Comparison of ENCODE assay signal across 32 cellular contexts in genomic region chr5:137096149-137097103, GRCh38.
DNase-seq lines count a peak whose midpoint lies in the region; ATAC-seq, FAIRE-seq and TF ChIP-seq lines count a peak whose summit lies in the region.
"Had no signal": no experiment of that assay in that cellular context is flagged by ENCODE, and none has a peak within 500 bp of the region (broad histone marks: within the 10 kb centered on the region; RNA-seq: fewer than 3 reads in every experiment).

No MANE protein-coding gene starts in this region.

- no peak overlapping the region for H3K27ac Mint-ChIP-seq in GM23338
- H3K27ac Mint-ChIP-seq: activated naive CD8-positive, alpha-beta T cell; activated T-helper 2 cell treated with anti-CD3 and anti-CD28 coated beads, Interferon-gamma antibody, Interleukin-2, Interleukin-4, amounts not matched to agents 10 μg/mL and 5 μg/mL and 100 μg/mL, durations not matched to agents 14 hours and 24 hours and 36 hours; CD8-positive, alpha-beta memory T cell; effector memory CD8-positive, alpha-beta T cell; mesothelial cell of epicardium; naive thymus-derived CD8-positive, alpha-beta T cell; stimulated activated naive CD8-positive, alpha-beta T cell treated with anti-CD3 and anti-CD28 coated beads, Interleukin-15, Interleukin-2, amounts not matched to agents 100 ng/mL and 50 ng/mL, for 24 hours had no signal

- H3F3A ChIP-seq in GM23338 (replicated peaks; ENCODE audit: low read depth), result no peaks in the 10 kb centered on the region

- H3K27ac ChIP-seq in left lung (no peak overlapping the region), GM23338 (ENCODE audit: low read depth) (no peak overlapping the region)
- H3K27ac ChIP-seq: ovary, PC-9, right atrium auricular region, SJSA1, thyroid gland, WERI-Rb-1 had no signal

- DNase-seq in EH (ENCODE audit: low read depth), result peak; percentile 38
- peak; percentile 94 for DNase-seq in MG63
- peak; percentile 83 for DNase-seq in bronchial epithelial cell (ENCODE audit: low read depth)
- DNase-seq in left lung, result no peak
- DNase-seq in GM23338 (ENCODE audit: low spot score), result no peak
- DNase-seq: activated CD4-positive, alpha-beta T cell treated with anti-CD3 and anti-CD28 coated beads, Interleukin-2, amount 50 U/mL, for 1 hour; CD8-positive, alpha-beta memory T cell; DMS53; effector memory CD8-positive, alpha-beta T cell; KBM-7; naive thymus-derived CD8-positive, alpha-beta T cell; NCI-H1694 treated with DMSO at 0.1 percent for 48 hours; NCI-H446; ovary; PC-9; stimulated activated CD4-positive, alpha-beta T cell treated with anti-CD3 and anti-CD28 coated beads, Interleukin-12 subunit alpha, Interleukin-12 subunit beta, amount 100 ng/mL, for 4 hours; stimulated activated CD4-positive, alpha-beta T cell treated with anti-CD3 and anti-CD28 coated beads, Interleukin-4, amount 100 ng/mL, for 4 hours; T-helper 2 cell; thyroid gland; WERI-Rb-1 had no signal

- H3K9me3 ChIP-seq in MG63 (no peaks in the 10 kb centered on the region), left lung (no peaks in the 10 kb centered on the region)
- H3K9me3 ChIP-seq: ovary, right atrium auricular region, SJSA1, thyroid gland had no signal

- H3K36me3 ChIP-seq in MG63 (no peaks in the 10 kb centered on the region), bronchial epithelial cell (ENCODE audit: control insufficient read depth, insufficient read depth, low read length) (no peaks in the 10 kb centered on the region), left lung (no peaks in the 10 kb centered on the region), GM23338 (ENCODE audit: insufficient read depth) (no peaks in the 10 kb centered on the region)
- H3K36me3 ChIP-seq: ovary, right atrium auricular region, SJSA1, thyroid gland, WERI-Rb-1 had no signal

- H3K27me3 ChIP-seq in MG63 (no peaks in the 10 kb centered on the region), bronchial epithelial cell (ENCODE audit: control insufficient read depth, insufficient read depth, low read length) (no peaks in the 10 kb centered on the region), left lung (no peaks in the 10 kb centered on the region), GM23338 (ENCODE audit: insufficient read depth) (no peaks in the 10 kb centered on the region)
- H3K27me3 ChIP-seq: ovary, right atrium auricular region, thyroid gland had no signal

- H3K4me2 ChIP-seq in GM23338, result no peak overlapping the region
- H3K4me2 ChIP-seq: PC-9 had no signal

- H3K27me3 Mint-ChIP-seq in GM23338 (ENCODE audit: insufficient read depth, low read depth, poor library complexity), result peaks cover 5% of the 10 kb centered on the region
- H3K27me3 Mint-ChIP-seq: CD8-positive, alpha-beta memory T cell; effector memory CD8-positive, alpha-beta T cell; stimulated activated naive CD8-positive, alpha-beta T cell treated with anti-CD3 and anti-CD28 coated beads, Interleukin-15, Interleukin-2, amounts not matched to agents 100 ng/mL and 50 ng/mL, for 24 hours had no signal

- H3K4me1 ChIP-seq in left lung (no peaks in the 10 kb centered on the region), GM23338 (ENCODE audit: insufficient read depth) (peaks cover 5% of the 10 kb centered on the region)
- H3K4me1 ChIP-seq: right atrium auricular region, SJSA1, thyroid gland had no signal

- no peaks in the 10 kb centered on the region for H3K9me2 ChIP-seq in GM23338 (ENCODE audit: insufficient read depth)

- no peaks in the 10 kb centered on the region for H3K36me3 Mint-ChIP-seq in GM23338 (ENCODE audit: low read depth)
- H3K36me3 Mint-ChIP-seq: activated naive CD8-positive, alpha-beta T cell; CD8-positive, alpha-beta memory T cell; mesothelial cell of epicardium; naive thymus-derived CD8-positive, alpha-beta T cell had no signal

- no peak overlapping the region for H3K4me3 Mint-ChIP-seq in GM23338
- H3K4me3 Mint-ChIP-seq: activated naive CD8-positive, alpha-beta T cell; CD8-positive, alpha-beta memory T cell; effector memory CD8-positive, alpha-beta T cell; mesothelial cell of epicardium; naive thymus-derived CD8-positive, alpha-beta T cell; stimulated activated naive CD8-positive, alpha-beta T cell treated with anti-CD3 and anti-CD28 coated beads, Interleukin-15, Interleukin-2, amounts not matched to agents 100 ng/mL and 50 ng/mL, for 24 hours had no signal

- ATAC-seq in left lung (peak; percentile 33), HG02885 (IDR thresholded peaks at IDR 0.05; ENCODE audit: poor library complexity, unreplicated experiment) (no peak), HG02840 (IDR thresholded peaks at IDR 0.05; ENCODE audit: low FRiP score, unreplicated experiment) (no peak), GM21447 (IDR thresholded peaks at IDR 0.05; ENCODE audit: unreplicated experiment) (no peak), GM23338 (no peak)
- ATAC-seq: effector memory CD8-positive, alpha-beta T cell; left lobe of liver; naive thymus-derived CD8-positive, alpha-beta T cell had no signal

- intact Hi-C loops in left lung (cut with DNase I), result no loop called here

- TF ChIP-seq CTCF in bronchial epithelial cell (IDR thresholded peaks at IDR 0.05; ENCODE audit: insufficient read depth, low read length, severe bottlenecking), result no peak
- no peak for TF ChIP-seq CTCF in left lung (IDR thresholded peaks at IDR 0.05)
- no peak for TF ChIP-seq CTCF in GM23338 (conservative IDR thresholded peaks at IDR 0.05; ENCODE audit: low read depth in 2 of 2)

- no peak overlapping the region for H2AFZ ChIP-seq in GM23338
- H2AFZ ChIP-seq: PC-9 had no signal

- FAIRE-seq in bronchial epithelial cell (lab: Jason Lieb, UNC), result no peak
- FAIRE-seq: GM12892, H1 had no signal

- H3K79me2 ChIP-seq in GM23338 (replicated peaks; ENCODE audit: insufficient read depth), result no peaks in the 10 kb centered on the region

- H3K4me1 Mint-ChIP-seq in GM23338, result peaks cover 19% of the 10 kb centered on the region
- H3K4me1 Mint-ChIP-seq: CD8-positive, alpha-beta memory T cell; naive thymus-derived CD8-positive, alpha-beta T cell had no signal

- no peaks in the 10 kb centered on the region for H3K9me3 Mint-ChIP-seq in GM23338
- H3K9me3 Mint-ChIP-seq: activated T-helper 2 cell treated with anti-CD3 and anti-CD28 coated beads, Interferon-gamma antibody, Interleukin-2, Interleukin-4, amounts not matched to agents 10 μg/mL and 5 μg/mL and 100 μg/mL, durations not matched to agents 14 hours and 24 hours and 36 hours; effector memory CD8-positive, alpha-beta T cell; mesothelial cell of epicardium; naive thymus-derived CD8-positive, alpha-beta T cell; stimulated activated naive CD8-positive, alpha-beta T cell treated with anti-CD3 and anti-CD28 coated beads, Interleukin-15, Interleukin-2, amounts not matched to agents 100 ng/mL and 50 ng/mL, for 24 hours had no signal

- H4K20me1 ChIP-seq in GM23338 (replicated peaks; ENCODE audit: insufficient read depth), result no peaks in the 10 kb centered on the region

- H3K4me3 ChIP-seq in MG63, result no peak overlapping the region
- no peak overlapping the region for H3K4me3 ChIP-seq in bronchial epithelial cell (ENCODE audit: low read depth, low read length)
- H3K4me3 ChIP-seq in left lung, result no peak overlapping the region
- no peak overlapping the region for H3K4me3 ChIP-seq in GM23338
- H3K4me3 ChIP-seq: ovary, PC-9, right atrium auricular region, SJSA1, thyroid gland had no signal

TF ChIP-seq in GM23338, 12 proteins besides CTCF, POLR2A, EP300 and RAD21:
- TF ChIP-seq ZNF114 (CRISPR knock-in tag; IDR thresholded peaks at IDR 0.05), result no peak
- no peak for TF ChIP-seq ZNF331 (CRISPR knock-in tag; IDR thresholded peaks at IDR 0.05; ENCODE audit: low read depth)
- TF ChIP-seq ETS1 (IDR thresholded peaks at IDR 0.05), result no peak
- no peak for TF ChIP-seq NANOG (IDR thresholded peaks at IDR 0.05; ENCODE audit: borderline replicate concordance)
- no peak for TF ChIP-seq EZH2phosphoT487 (IDR thresholded peaks at IDR 0.05; ENCODE audit: unreplicated experiment)
- no peak for TF ChIP-seq EZH2 (IDR thresholded peaks at IDR 0.05; ENCODE audit: low read depth, unreplicated experiment)

Comparison
In these comparisons a context has a peak if more than half of its experiments do, and no peak if none do; other contexts are left out.
1. DNase-seq: peak in EH (single experiment), MG63 (single experiment) and bronchial epithelial cell (single experiment); none in left lung (0 of 2) and GM23338 (single experiment).